ENCODE assay signal across 26 cellular contexts in genomic region chr1:194774535-194774934, GRCh38.
"Had no signal": no experiment of that assay in that cellular context is flagged by ENCODE, and none has a peak within 500 bp of the region (broad histone marks: within the 10 kb centered on the region; RNA-seq: fewer than 3 reads in every experiment).

No MANE protein-coding gene starts in this region.

- H2AFZ ChIP-seq: parathyroid adenoma had no signal

- H3K9me3 ChIP-seq: body of pancreas, esophagus squamous epithelium, right atrium auricular region, suprapubic skin, tibial artery, upper lobe of right lung had no signal

- H3K4me1 ChIP-seq: body of pancreas, esophagus squamous epithelium, heart right ventricle, parathyroid adenoma, right atrium auricular region, suprapubic skin, tibial artery, upper lobe of right lung had no signal

- H3K27me3 ChIP-seq: body of pancreas, esophagus squamous epithelium, heart right ventricle, right atrium auricular region, suprapubic skin, tibial artery, upper lobe of right lung had no signal

- H3K27ac ChIP-seq: body of pancreas, esophagus squamous epithelium, heart right ventricle, parathyroid adenoma, right atrium auricular region, suprapubic skin, tibial artery, upper lobe of right lung had no signal

- ATAC-seq: activated CD8-positive, alpha-beta T cell treated with anti-CD3 and anti-CD28 coated beads for 36 hours; activated naive CD4-positive, alpha-beta T cell treated with anti-CD3 and anti-CD28 coated beads, Interleukin-2, amount 50 U/mL, for 72 hours; activated T-cell treated with anti-CD3 and anti-CD28 coated beads, Interleukin-2, amount 50 U/mL, for 72 hours; body of pancreas; heart right ventricle; naive thymus-derived CD4-positive, alpha-beta T cell; upper lobe of right lung had no signal

- H3K9ac ChIP-seq: parathyroid adenoma had no signal

- H3K36me3 ChIP-seq: esophagus squamous epithelium, heart right ventricle, right atrium auricular region, suprapubic skin, tibial artery, upper lobe of right lung had no signal

- DNase-seq: activated B cell treated with CpG ODN at 0.5 μM for 24 hours; activated CD4-positive, alpha-beta T cell treated with anti-CD3 and anti-CD28 coated beads, Interleukin-2, amount 50 U/mL, for 1 hour; activated CD8-positive, alpha-beta T cell treated with anti-CD3 and anti-CD28 coated beads for 36 hours; activated naive CD4-positive, alpha-beta T cell; activated T-cell treated with anti-CD3 and anti-CD28 coated beads for 4 hours; activated T-cell treated with anti-CD3 and anti-CD28 coated beads, Interleukin-2, amount 50 U/mL, for 72 hours; aorta; body of pancreas; dermis blood vessel endothelial cell; effector CD4-positive, alpha-beta T cell; esophagus squamous epithelium; foreskin melanocyte; heart right ventricle; midbrain; naive thymus-derived CD4-positive, alpha-beta T cell; nucleus accumbens; stimulated activated CD4-positive, alpha-beta T cell treated with anti-CD3 and anti-CD28 coated beads, Interleukin-15, amount 100 ng/mL, for 24 hours; stimulated activated CD4-positive, alpha-beta T cell treated with anti-CD3 and anti-CD28 coated beads, Interleukin-2, amount 100 ng/mL, for 24 hours; stimulated activated naive CD4-positive, alpha-beta T cell; tibial artery; upper lobe of right lung had no signal

- H3K4me3 ChIP-seq: body of pancreas, esophagus squamous epithelium, heart right ventricle, right atrium auricular region, smooth muscle cell, suprapubic skin, tibial artery, upper lobe of right lung had no signal

- H3K4me2 ChIP-seq: smooth muscle cell had no signal

- H3K79me2 ChIP-seq: parathyroid adenoma had no signal
